ENCODE assay signal across 16 cellular contexts in the genomic region with DNA sequence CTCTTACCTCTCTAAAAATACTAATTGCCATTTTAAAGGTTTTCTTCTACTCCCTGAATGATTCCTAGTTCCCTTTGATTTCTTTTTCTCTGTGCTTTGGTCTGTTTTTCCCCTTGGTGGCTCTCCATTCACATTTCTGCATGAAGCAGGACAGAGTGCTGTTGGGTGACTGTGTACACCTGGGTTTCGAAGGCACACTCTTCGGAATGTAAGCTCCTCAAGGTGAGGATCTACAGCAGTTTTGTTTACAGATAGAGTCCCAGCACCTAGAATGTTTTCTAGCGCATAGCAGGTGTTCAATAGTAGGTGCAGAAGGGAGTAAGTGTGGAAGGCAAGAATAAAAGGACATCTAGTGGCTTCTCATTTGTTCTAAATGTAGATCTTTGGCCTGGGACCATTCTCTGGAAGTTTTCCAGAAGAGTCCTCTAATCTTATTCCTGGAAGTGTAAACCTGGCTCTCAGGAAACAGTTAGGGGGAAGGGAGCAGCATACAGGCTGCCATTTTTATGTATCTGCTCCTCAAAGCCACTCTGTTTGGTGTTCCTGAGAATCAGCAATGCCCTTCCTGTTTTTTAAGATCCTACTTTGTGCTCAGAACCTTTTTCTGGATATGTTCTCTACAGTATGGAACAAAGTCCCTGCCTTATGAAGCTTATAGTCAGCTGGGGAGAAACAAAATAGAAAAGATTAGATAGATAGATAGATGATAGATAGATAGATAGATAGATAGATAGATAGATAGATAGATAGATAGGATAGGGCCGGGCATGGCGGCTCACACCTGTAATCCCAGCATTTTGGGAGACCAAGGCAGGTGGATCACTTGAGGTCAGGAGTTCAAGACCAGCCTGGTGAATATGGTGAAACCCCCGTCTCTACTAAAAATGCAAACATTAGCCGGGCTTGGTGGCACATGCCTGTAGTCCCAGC. TPM values are rescaled to one million over a fixed set of nuclear protein-coding genes. Genes with fewer than 3 reads are reported as not detected.
DNase-seq lines count a peak whose midpoint lies in the region; ATAC-seq and TF ChIP-seq lines count a peak whose summit lies in the region.
"Had no signal": no experiment of that assay in that cellular context is flagged by ENCODE, and none has a peak within 500 bp of the region (broad histone marks: within the 10 kb centered on the region; RNA-seq: fewer than 3 reads in every experiment).

No MANE protein-coding gene starts in this region.

- H3K4me1 ChIP-seq in liver (ENCODE audit: control insufficient read depth in 4 of 4, insufficient read depth in 4 of 4, low read length in 3 of 4) (peaks cover 3 to 46% (median 15%) of the 10 kb centered on the region in 4 donors), stomach (peaks cover 5 to 30% (median 9%) of the 10 kb centered on the region in 4 donors), smooth muscle cell (ENCODE audit: low read depth) (no peaks in the 10 kb centered on the region)

- 57% methylated on average over 7 of the region's 7 CpGs for WGBS in liver
- WGBS in stomach, 5 donors = 44 to 64% (median 57%) methylated on average over 7 of the region's 7 CpGs
- 92% methylated on average over 7 of the region's 7 CpGs for WGBS in smooth muscle cell (ENCODE audit: low lambda C conversion rate)

- H3K27me3 ChIP-seq in liver (ENCODE audit: control insufficient read depth in 4 of 4, insufficient read depth in 4 of 4, low read length in 3 of 4) (no peaks in the 10 kb centered on the region), stomach (no peaks in the 10 kb centered on the region), smooth muscle cell (ENCODE audit: low read depth) (no peaks in the 10 kb centered on the region)
- H3K27me3 ChIP-seq: Peyer's patch had no signal

- no peak for TF ChIP-seq POLR2A in stomach (IDR thresholded peaks at IDR 0.05)

- H2AFZ ChIP-seq in smooth muscle cell (ENCODE audit: low read depth) = no peak overlapping the region

- no peaks in the 10 kb centered on the region for H3K9me3 Mint-ChIP-seq in endothelial cell (ENCODE audit: unreplicated experiment)
- H3K9me3 Mint-ChIP-seq: H9 had no signal

- no peak overlapping the region for H3K4me2 ChIP-seq in smooth muscle cell

- H3K36me3 ChIP-seq in liver (ENCODE audit: control insufficient read depth in 4 of 4, insufficient read depth in 3 of 4, low read depth in 1 of 4, low read length in 3 of 4) (no peaks in the 10 kb centered on the region), stomach (no peaks in the 10 kb centered on the region), smooth muscle cell (ENCODE audit: low read depth) (no peaks in the 10 kb centered on the region)
- H3K36me3 ChIP-seq: Peyer's patch had no signal

- H3K36me3 Mint-ChIP-seq in endothelial cell (ENCODE audit: low read depth, unreplicated experiment) = no peaks in the 10 kb centered on the region

- peak overlapping the region; percentile 59 for H3K27ac Mint-ChIP-seq in endothelial cell (ENCODE audit: unreplicated experiment)
- H3K27ac Mint-ChIP-seq: H9 had no signal

- H3K27ac ChIP-seq in VCaP (peak overlapping the region; percentile 50), liver (ENCODE audit: low read depth in 1 of 2, low read length in 2 of 2) (peak overlapping the region; percentile 95 to 100), stomach (peak overlapping the region; percentile 48 to 74 (median 68)), smooth muscle cell (ENCODE audit: low read depth) (no peak overlapping the region)

- intact Hi-C loops in stomach (cut with DNase I; ENCODE audit: low total_unique reads) = no loop called here

- H3K4me3 Mint-ChIP-seq in endothelial cell (ENCODE audit: unreplicated experiment) = no peak overlapping the region
- H3K4me3 Mint-ChIP-seq: H9 had no signal

- TF ChIP-seq EP300 in stomach (IDR thresholded peaks at IDR 0.05) = no peak

- no peak for TF ChIP-seq CTCF in VCaP (conservative IDR thresholded peaks at IDR 0.05)
- TF ChIP-seq CTCF in endothelial cell (IDR thresholded peaks at IDR 0.05; ENCODE audit: unreplicated experiment) = no peak
- TF ChIP-seq CTCF in liver (IDR thresholded peaks at IDR 0.05; ENCODE audit: low read depth, low read length, missing input control) = no peak
- no peak for TF ChIP-seq CTCF in stomach (IDR thresholded peaks at IDR 0.05)
- no peak for TF ChIP-seq CTCF in smooth muscle cell (IDR thresholded peaks at IDR 0.05; ENCODE audit: borderline replicate concordance, insufficient read depth, poor library complexity, severe bottlenecking)

- no peak for TF ChIP-seq RAD21 in liver (IDR thresholded peaks at IDR 0.05)

- H3K9ac ChIP-seq in liver (ENCODE audit: low read depth in 1 of 2, low read length in 2 of 2) = peak overlapping the region in 1 of 2 donors; percentile 26
- no peak overlapping the region for H3K9ac ChIP-seq in smooth muscle cell (ENCODE audit: low read depth)

- H4K20me1 ChIP-seq in smooth muscle cell (ENCODE audit: low read depth) = no peaks in the 10 kb centered on the region

- no peak for DNase-seq in endothelial cell (ENCODE audit: low spot score)
- DNase-seq in stomach = no peak
- DNase-seq in activated naive CD4-positive, alpha-beta T cell (lab: John Stamatoyannopoulos, UW) = no peak
- DNase-seq in smooth muscle cell (lab: John Stamatoyannopoulos, UW; ENCODE audit: unreplicated experiment) = no peak
- DNase-seq: AML-193, Calu3, DMS79, H9, IMR-90, NCI-H1417, NCI-H1930, NCI-H510A treated with DMSO at 0.1 percent for 48 hours, Peyer's patch had no signal

- ATAC-seq in HG02885 (IDR thresholded peaks at IDR 0.05; ENCODE audit: poor library complexity, unreplicated experiment) = no peak

- peaks cover 21% of the 10 kb centered on the region for H3K4me1 Mint-ChIP-seq in endothelial cell (ENCODE audit: unreplicated experiment)
- H3K4me1 Mint-ChIP-seq: H9 had no signal

- no peaks in the 10 kb centered on the region for H3K9me3 ChIP-seq in liver (ENCODE audit: control insufficient read depth in 4 of 4, low read length in 3 of 4)
- no peaks in the 10 kb centered on the region for H3K9me3 ChIP-seq in stomach
- H3K9me3 ChIP-seq in smooth muscle cell (replicated peaks; ENCODE audit: low read depth) = no peaks in the 10 kb centered on the region
- H3K9me3 ChIP-seq: Peyer's patch had no signal

- no peaks in the 10 kb centered on the region for H3F3A ChIP-seq in smooth muscle cell (ENCODE audit: low read depth)

- H3K27me3 Mint-ChIP-seq in endothelial cell (ENCODE audit: unreplicated experiment) = peaks cover 7% of the 10 kb centered on the region

- no peaks in the 10 kb centered on the region for H3K79me2 ChIP-seq in smooth muscle cell (ENCODE audit: low read depth)

- H3K4me3 ChIP-seq in liver (ENCODE audit: low read depth in 1 of 3, low read length in 3 of 3) (no peak overlapping the region), stomach (no peak overlapping the region), smooth muscle cell (no peak overlapping the region)
- H3K4me3 ChIP-seq: Peyer's patch had no signal

TF ChIP-seq in liver, 16 proteins besides CTCF, POLR2A, EP300 and RAD21 (continues in another document):
- TF ChIP-seq HNF4G (IDR thresholded peaks at IDR 0.05) = no peak

RNA-seq across cellular contexts. Expression of a gene that starts 22.8 kb away (rescaled TPM):
- 413 TPM for total RNA-seq in endothelial cell (ENCODE audit: unreplicated experiment)
- 100 to 1,000 TPM in 1 of 2 donors, 10 to 100 TPM in 1; 58.6 to 180 TPM for total RNA-seq in liver
- 100 to 1,000 TPM; 177 to 236 TPM for polyA plus RNA-seq in liver
- 10 to 100 TPM; 12.2 to 75.3 (median 36.0) TPM for total RNA-seq in stomach
- polyA plus RNA-seq in stomach = 10 to 100 TPM; 31.3 to 65.8 (median 47.7) TPM
- total RNA-seq in smooth muscle cell = 14.4 and 20.9 TPM in 2 replicates
- polyA plus RNA-seq in smooth muscle cell = 16.4 and 53.5 TPM in 2 replicates

RNA-seq across cellular contexts. Expression of a gene that starts 26.2 kb away (rescaled TPM):
- total RNA-seq in endothelial cell (ENCODE audit: unreplicated experiment) (9.6 TPM), liver (under 1 TPM; 0.47 to 0.75 TPM), stomach (not detected), smooth muscle cell (5.2 and 7.1 TPM in 2 replicates)
- polyA plus RNA-seq in liver (1 to 10 TPM; 1.4 to 3.7 TPM), stomach (1 to 10 TPM in 2 of 3 donors, under 1 TPM in 1; 0.76 to 4.9 (median 1.5) TPM), smooth muscle cell (9.1 and 10.0 TPM in 2 replicates)

RNA-seq across cellular contexts. Expression of a gene that starts 30.8 kb away (rescaled TPM):
- total RNA-seq in endothelial cell (ENCODE audit: unreplicated experiment) (43.9 TPM), liver (10 to 100 TPM; 12.7 to 23.3 TPM), stomach (100 to 1,000 TPM in 1 of 5 donors, 10 to 100 TPM in 3, 1 to 10 TPM in 1; 4.5 to 114 (median 22.5) TPM), smooth muscle cell (44.5 and 44.7 TPM in 2 replicates)
- polyA plus RNA-seq in liver (10 to 100 TPM; 17.3 to 19.1 TPM), stomach (10 to 100 TPM; 39.7 to 48.3 (median 40.2) TPM), smooth muscle cell (98.0 and 109 TPM in 2 replicates)

RNA-seq across cellular contexts. Expression of a gene that starts 35.5 kb away (rescaled TPM):
- total RNA-seq in endothelial cell (ENCODE audit: unreplicated experiment) (39.2 TPM), liver (10 to 100 TPM; 27.3 to 62.4 TPM), stomach (10 to 100 TPM in 4 of 5 donors, not detected in 1; 13.3 to 51.3 (median 38.3) TPM), smooth muscle cell (51.5 and 69.1 TPM in 2 replicates)
- polyA plus RNA-seq in liver (100 to 1,000 TPM in 1 of 2 donors, 10 to 100 TPM in 1; 75.8 to 134 TPM), stomach (100 to 1,000 TPM; 192 to 301 (median 220) TPM), smooth muscle cell (75.8 and 79.9 TPM in 2 replicates)

RNA-seq across cellular contexts. Expression of a gene that starts 41.3 kb away (rescaled TPM):
- 25.2 TPM for total RNA-seq in endothelial cell (ENCODE audit: unreplicated experiment)
- total RNA-seq in liver = 1 to 10 TPM; 1.8 to 2.9 TPM
- 1 to 10 TPM; 3.6 to 4.7 TPM for polyA plus RNA-seq in liver
- 1 to 10 TPM in 3 of 5 donors, not detected in 2; 3.5 to 9.9 (median 5.8) TPM for total RNA-seq in stomach
- polyA plus RNA-seq in stomach = 10 to 100 TPM in 1 of 3 donors, 1 to 10 TPM in 2; 4.3 to 13.2 (median 6.7) TPM
- total RNA-seq in smooth muscle cell = 24.2 and 27.6 TPM in 2 replicates
- 18.1 and 19.1 TPM in 2 replicates for polyA plus RNA-seq in smooth muscle cell
